11 cellular contexts compared by ENCODE assay signal in genomic region chr17:81700353-81701287, GRCh38. TPM values are rescaled to one million over a fixed set of nuclear protein-coding genes. Genes with fewer than 3 reads are reported as not detected.
DNase-seq lines count a peak whose midpoint lies in the region; TF ChIP-seq lines count a peak whose summit lies in the region.
"Had no signal": no experiment of that assay in that cellular context is flagged by ENCODE, and none has a peak within 500 bp of the region (broad histone marks: within the 10 kb centered on the region; RNA-seq: fewer than 3 reads in every experiment).

No MANE protein-coding gene starts in this region.

- no peaks in the 10 kb centered on the region for H3K27me3 Mint-ChIP-seq in activated CD4-positive, alpha-beta memory T cell treated with anti-CD3 and anti-CD28 coated beads, Interleukin-2, amount 10 ng/mL, durations not matched to agents 7 days and 5 days
- no peaks in the 10 kb centered on the region for H3K27me3 Mint-ChIP-seq in activated CD4-positive, alpha-beta memory T cell treated with anti-CD3 and anti-CD28 coated beads for 36 hours
- no peaks in the 10 kb centered on the region for H3K27me3 Mint-ChIP-seq in activated naive CD8-positive, alpha-beta T cell treated with anti-CD3 and anti-CD28 coated beads for 36 hours

- CTCF ChIA-PET in activated CD4-positive, alpha-beta memory T cell treated with anti-CD3 and anti-CD28 coated beads, Interleukin-2, amount 10 ng/mL, durations not matched to agents 7 days and 5 days (lab: Charles Lee) = interaction anchor here (4.4 kb wide), 1 partner anchor 17 kb away, joined by 42 read pairs; the partner anchor contains the start of genes ARL16 and HGS
- CTCF ChIA-PET in activated CD4-positive, alpha-beta memory T cell treated with anti-CD3 and anti-CD28 coated beads for 36 hours (lab: Charles Lee) = interaction anchor here (1.2 to 1.5 kb wide), 2 partner anchors 11 to 25 kb away, joined by 3 read pairs; no protein-coding TSS in a partner anchor

- peak overlapping the region; percentile 7 for H3K4me3 Mint-ChIP-seq in activated CD4-positive, alpha-beta memory T cell treated with anti-CD3 and anti-CD28 coated beads, Interleukin-2, amount 10 ng/mL, durations not matched to agents 7 days and 5 days
- H3K4me3 Mint-ChIP-seq in activated CD4-positive, alpha-beta memory T cell treated with anti-CD3 and anti-CD28 coated beads for 36 hours = no peak overlapping the region
- H3K4me3 Mint-ChIP-seq in activated naive CD8-positive, alpha-beta T cell treated with anti-CD3 and anti-CD28 coated beads for 36 hours = peak overlapping the region; percentile 54

- intact Hi-C loops in activated CD4-positive, alpha-beta memory T cell treated with anti-CD3 and anti-CD28 coated beads for 36 hours (cut with micrococcal nuclease) = no loop called here

- peaks cover 30% of the 10 kb centered on the region for H3K4me1 ChIP-seq in KMS-11 (ENCODE audit: low read depth, poor library complexity, severe bottlenecking)
- H3K4me1 ChIP-seq in osteoblast (ENCODE audit: insufficient read depth, low read length) = peaks cover 21% of the 10 kb centered on the region

- no peak overlapping the region; the same call in 1 of the 2 replicates for H3K9ac ChIP-seq in KMS-11

- no peaks in the 10 kb centered on the region for H3K9me3 ChIP-seq in osteoblast (ENCODE audit: low read depth, low read length)
- H3K9me3 ChIP-seq: esophagus squamous epithelium had no signal

- POLR2A ChIA-PET in activated CD4-positive, alpha-beta memory T cell treated with anti-CD3 and anti-CD28 coated beads, Interleukin-2, amount 10 ng/mL, durations not matched to agents 7 days and 5 days (lab: Charles Lee) = interaction anchor here (1.4 to 5.3 kb wide), 6 partner anchors 13 to 225 kb away, joined by 4 to 111 read pairs (median 30); partner anchors contain the start of genes ARHGDIA, ARL16, CCDC137 and HGS
- POLR2A ChIA-PET in activated CD4-positive, alpha-beta memory T cell treated with anti-CD3 and anti-CD28 coated beads for 36 hours (lab: Charles Lee) = interaction anchor here (1.6 to 5.5 kb wide), 2 partner anchors 17 to 174 kb away, joined by 3 to 54 read pairs; partner anchors contain the start of genes ARL16 and HGS

- H2AFZ ChIP-seq in KMS-11 (ENCODE audit: low read depth) (no peak overlapping the region), osteoblast (ENCODE audit: low read length) (no peak overlapping the region)

- no peaks in the 10 kb centered on the region for H3K9me3 Mint-ChIP-seq in activated CD4-positive, alpha-beta memory T cell treated with anti-CD3 and anti-CD28 coated beads, Interleukin-2, amount 10 ng/mL, durations not matched to agents 7 days and 5 days
- no peaks in the 10 kb centered on the region for H3K9me3 Mint-ChIP-seq in activated CD4-positive, alpha-beta memory T cell treated with anti-CD3 and anti-CD28 coated beads for 36 hours
- no peaks in the 10 kb centered on the region for H3K9me3 Mint-ChIP-seq in activated naive CD8-positive, alpha-beta T cell treated with anti-CD3 and anti-CD28 coated beads for 36 hours

- no peak for DNase-seq in activated CD4-positive, alpha-beta memory T cell treated with anti-CD3 and anti-CD28 coated beads, Interleukin-2, amount 10 ng/mL, durations not matched to agents 7 days and 5 days
- DNase-seq in activated CD4-positive, alpha-beta memory T cell treated with anti-CD3 and anti-CD28 coated beads for 36 hours = no peak
- no peak for DNase-seq in activated naive CD8-positive, alpha-beta T cell treated with anti-CD3 and anti-CD28 coated beads for 36 hours
- DNase-seq in osteoblast (ENCODE audit: insufficient read length, low spot score, missing footprints) = peak; percentile 82
- DNase-seq in NCI-H1048 (lab: John Stamatoyannopoulos, UW) = no peak
- DNase-seq in NCI-H345 treated with DMSO at 0.1 percent for 48 hours (lab: John Stamatoyannopoulos, UW; ENCODE audit: unreplicated experiment) = no peak
- no peak for DNase-seq in NCI-H748 treated with DMSO at 0.1 percent for 48 hours (lab: John Stamatoyannopoulos, UW)
- DNase-seq: esophagus squamous epithelium; SHP77 treated with DMSO at 0.1 percent for 48 hours; stimulated activated CD4-positive, alpha-beta T cell treated with anti-CD3 and anti-CD28 coated beads, Interleukin-12 subunit alpha, Interleukin-12 subunit beta, amount 100 ng/mL, for 4 hours had no signal

- TF ChIP-seq CTCF in KMS-11 (conservative IDR thresholded peaks at IDR 0.05; ENCODE audit: low read depth, low read length) (no peak), osteoblast (IDR thresholded peaks at IDR 0.05; ENCODE audit: extremely low read depth, low read depth, low read length) (no peak)

- H3K4me3 ChIP-seq in KMS-11 (IDR thresholded peaks at IDR 0.05; ENCODE audit: insufficient read depth, low read depth, low read length) (no peak overlapping the region), osteoblast (ENCODE audit: insufficient read depth, low read length) (no peak overlapping the region)

- H3K36me3 Mint-ChIP-seq in activated CD4-positive, alpha-beta memory T cell treated with anti-CD3 and anti-CD28 coated beads, Interleukin-2, amount 10 ng/mL, durations not matched to agents 7 days and 5 days (ENCODE audit: low read depth) = peaks cover 67% of the 10 kb centered on the region
- H3K36me3 Mint-ChIP-seq in activated CD4-positive, alpha-beta memory T cell treated with anti-CD3 and anti-CD28 coated beads for 36 hours = peaks cover 33% of the 10 kb centered on the region
- H3K36me3 Mint-ChIP-seq in activated naive CD8-positive, alpha-beta T cell treated with anti-CD3 and anti-CD28 coated beads for 36 hours = peaks cover 45% of the 10 kb centered on the region

- H3K27ac Mint-ChIP-seq in activated CD4-positive, alpha-beta memory T cell treated with anti-CD3 and anti-CD28 coated beads, Interleukin-2, amount 10 ng/mL, durations not matched to agents 7 days and 5 days = peak overlapping the region; percentile 18
- no peak overlapping the region for H3K27ac Mint-ChIP-seq in activated CD4-positive, alpha-beta memory T cell treated with anti-CD3 and anti-CD28 coated beads for 36 hours
- H3K27ac Mint-ChIP-seq in activated naive CD8-positive, alpha-beta T cell treated with anti-CD3 and anti-CD28 coated beads for 36 hours = peak overlapping the region; percentile 77

- H3K27me3 ChIP-seq in KMS-11 (ENCODE audit: insufficient read depth, low read depth) (no peaks in the 10 kb centered on the region), osteoblast (ENCODE audit: insufficient read depth, low read length) (no peaks in the 10 kb centered on the region)
- H3K27me3 ChIP-seq: esophagus squamous epithelium had no signal

- H3K79me2 ChIP-seq in KMS-11 (ENCODE audit: insufficient read depth, low read depth) (peaks cover 61% of the 10 kb centered on the region), osteoblast (ENCODE audit: insufficient read depth, low read length) (peaks cover 83% of the 10 kb centered on the region)

- H3K4me2 ChIP-seq in KMS-11 = peak overlapping the region; percentile 98; the same call in 1 of the 2 replicates
- H3K4me2 ChIP-seq in osteoblast (ENCODE audit: insufficient read depth, low read length) = no peak overlapping the region

- H3K4me1 Mint-ChIP-seq in activated CD4-positive, alpha-beta memory T cell treated with anti-CD3 and anti-CD28 coated beads, Interleukin-2, amount 10 ng/mL, durations not matched to agents 7 days and 5 days = peaks cover 30% of the 10 kb centered on the region
- H3K4me1 Mint-ChIP-seq in activated CD4-positive, alpha-beta memory T cell treated with anti-CD3 and anti-CD28 coated beads for 36 hours (ENCODE audit: low read depth) = peaks cover 31% of the 10 kb centered on the region
- peaks cover 26% of the 10 kb centered on the region for H3K4me1 Mint-ChIP-seq in activated naive CD8-positive, alpha-beta T cell treated with anti-CD3 and anti-CD28 coated beads for 36 hours

- no peaks in the 10 kb centered on the region; the same call in 1 of the 2 replicates for H3K36me3 ChIP-seq in KMS-11 (ENCODE audit: insufficient read depth)
- H3K36me3 ChIP-seq in osteoblast (ENCODE audit: insufficient read depth, low read length) = peaks cover 56% of the 10 kb centered on the region

- H3K27ac ChIP-seq in KMS-11 = no peak overlapping the region
- no peak overlapping the region for H3K27ac ChIP-seq in osteoblast (ENCODE audit: low read depth, low read length)

- H4K20me1 ChIP-seq in KMS-11 (ENCODE audit: insufficient read depth) = no peaks in the 10 kb centered on the region
- H4K20me1 ChIP-seq in osteoblast (ENCODE audit: insufficient read depth, low read length) = peaks cover 33% of the 10 kb centered on the region

RNA-seq across cellular contexts. Expression of gene MRPL12, which starts 2.5 kb away (rescaled TPM):
- total RNA-seq in activated CD4-positive, alpha-beta memory T cell treated with anti-CD3 and anti-CD28 coated beads, Interleukin-2, amount 10 ng/mL, durations not matched to agents 7 days and 5 days = 10 to 100 TPM; 57.2 to 59.6 TPM
- total RNA-seq in activated CD4-positive, alpha-beta memory T cell treated with anti-CD3 and anti-CD28 coated beads for 36 hours = 100 to 1,000 TPM; 112 to 118 TPM
- 100 to 1,000 TPM; 211 to 227 TPM for total RNA-seq in activated naive CD8-positive, alpha-beta T cell treated with anti-CD3 and anti-CD28 coated beads for 36 hours
- 6.2 and 8.8 TPM in 2 replicates for total RNA-seq in osteoblast

RNA-seq across cellular contexts. Expression of gene SLC25A10, which starts 11.5 kb away (rescaled TPM):
- total RNA-seq in activated CD4-positive, alpha-beta memory T cell treated with anti-CD3 and anti-CD28 coated beads, Interleukin-2, amount 10 ng/mL, durations not matched to agents 7 days and 5 days = 10 to 100 TPM; 18.5 to 22.1 TPM
- 10 to 100 TPM; 25.1 to 25.7 TPM for total RNA-seq in activated CD4-positive, alpha-beta memory T cell treated with anti-CD3 and anti-CD28 coated beads for 36 hours
- 10 to 100 TPM; 41.0 to 43.4 TPM for total RNA-seq in activated naive CD8-positive, alpha-beta T cell treated with anti-CD3 and anti-CD28 coated beads for 36 hours
- 7.6 and 8.3 TPM in 2 replicates for total RNA-seq in osteoblast

RNA-seq across cellular contexts. Expression of gene HGS, which starts 16.8 kb away (rescaled TPM):
- total RNA-seq in activated CD4-positive, alpha-beta memory T cell treated with anti-CD3 and anti-CD28 coated beads, Interleukin-2, amount 10 ng/mL, durations not matched to agents 7 days and 5 days = 100 to 1,000 TPM; 122 to 130 TPM
- total RNA-seq in activated CD4-positive, alpha-beta memory T cell treated with anti-CD3 and anti-CD28 coated beads for 36 hours = 100 to 1,000 TPM in 1 of 2 experiments, 10 to 100 TPM in 1; 96.9 to 111 TPM
- total RNA-seq in activated naive CD8-positive, alpha-beta T cell treated with anti-CD3 and anti-CD28 coated beads for 36 hours = 100 to 1,000 TPM in 1 of 2 experiments, 10 to 100 TPM in 1; 99.3 to 107 TPM
- 100 and 110 TPM in 2 replicates for total RNA-seq in osteoblast

RNA-seq across cellular contexts. Expression of gene ARL16, which starts 17.0 kb away (rescaled TPM):
- total RNA-seq in activated CD4-positive, alpha-beta memory T cell treated with anti-CD3 and anti-CD28 coated beads, Interleukin-2, amount 10 ng/mL, durations not matched to agents 7 days and 5 days = 10 to 100 TPM; 17.5 to 17.8 TPM
- 10 to 100 TPM; 15.1 to 17.1 TPM for total RNA-seq in activated CD4-positive, alpha-beta memory T cell treated with anti-CD3 and anti-CD28 coated beads for 36 hours
- total RNA-seq in activated naive CD8-positive, alpha-beta T cell treated with anti-CD3 and anti-CD28 coated beads for 36 hours = 10 to 100 TPM; 17.9 to 19.2 TPM
- total RNA-seq in osteoblast = 24.5 and 26.1 TPM in 2 replicates

RNA-seq across cellular contexts. Expression of gene CCDC137, which starts 34.1 kb away (rescaled TPM):
- total RNA-seq in activated CD4-positive, alpha-beta memory T cell treated with anti-CD3 and anti-CD28 coated beads, Interleukin-2, amount 10 ng/mL, durations not matched to agents 7 days and 5 days = 10 to 100 TPM; 28.8 to 33.3 TPM
- total RNA-seq in activated CD4-positive, alpha-beta memory T cell treated with anti-CD3 and anti-CD28 coated beads for 36 hours = 10 to 100 TPM; 34.0 to 36.8 TPM
- 10 to 100 TPM; 54.8 to 63.3 TPM for total RNA-seq in activated naive CD8-positive, alpha-beta T cell treated with anti-CD3 and anti-CD28 coated beads for 36 hours
- total RNA-seq in osteoblast = 4.7 and 5.6 TPM in 2 replicates
